8 cellular contexts compared by ENCODE assay signal in the genomic region with DNA sequence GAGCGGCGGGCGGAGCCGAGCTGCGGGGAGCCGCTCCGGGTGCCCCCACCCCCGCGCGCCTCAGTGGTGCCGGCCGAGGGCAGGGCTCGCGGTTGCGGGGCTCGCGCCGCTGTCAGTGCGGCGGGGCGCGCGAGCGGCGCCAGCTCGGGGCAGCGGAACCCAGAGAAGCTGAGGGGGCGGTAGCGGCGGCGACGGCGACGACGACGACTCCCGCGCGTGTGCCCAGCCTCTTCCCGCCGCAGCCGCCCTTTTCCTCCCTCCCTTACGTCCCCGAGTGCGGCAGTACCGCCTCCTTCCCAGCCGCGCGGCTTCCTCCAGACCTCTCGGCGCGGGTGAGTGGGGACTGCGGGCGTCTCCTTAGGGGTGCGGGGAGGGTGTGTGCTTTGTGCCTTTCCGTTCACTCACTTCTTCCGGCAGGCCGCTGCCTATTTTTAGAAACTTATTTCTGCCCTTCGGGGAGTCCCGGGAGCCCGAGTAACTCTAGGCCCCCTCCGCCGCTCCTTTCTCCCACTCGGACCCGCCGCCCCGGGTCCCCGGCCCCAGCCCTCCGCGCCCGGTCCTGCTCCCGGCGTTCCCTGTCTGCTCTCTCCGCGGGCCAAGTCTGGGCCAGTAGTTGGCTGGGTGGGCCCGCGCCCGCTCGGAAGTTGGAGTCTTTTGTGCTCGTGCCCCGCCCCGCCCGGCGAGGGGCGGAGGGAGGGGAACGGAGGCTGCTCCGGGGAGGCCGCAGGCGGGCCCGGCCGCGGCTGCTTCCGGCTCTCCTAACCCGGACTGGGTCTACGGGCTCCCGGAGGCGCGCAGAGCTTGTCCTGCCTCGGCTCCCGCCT. TPM values are rescaled to one million over a fixed set of nuclear protein-coding genes. Genes with fewer than 3 reads are reported as not detected.
DNase-seq lines count a peak whose midpoint lies in the region; ATAC-seq and TF ChIP-seq lines count a peak whose summit lies in the region.

A gene (plus strand): TSS at position 112 of the 824 bp plus-strand sequence. CDS start 78,164 bp downstream, outside the sequence.

- peaks cover 17% of the 10 kb centered on the region for H3K4me1 ChIP-seq in Caco-2
- peaks cover 38% of the 10 kb centered on the region for H3K4me1 ChIP-seq in OCI-LY1 (ENCODE audit: insufficient read depth, low read length, severe bottlenecking)
- peaks cover 45% of the 10 kb centered on the region for H3K4me1 ChIP-seq in mucosa of stomach (ENCODE audit: control insufficient read depth, insufficient read depth, low read length)

- H3K27ac Mint-ChIP-seq in Caco-2 (ENCODE audit: unreplicated experiment) = peak within 1 kb of the TSS; percentile 89

- H3K4me3 ChIP-seq in Caco-2 (ENCODE audit: low read depth, low read length) = peak within 1 kb of the TSS; percentile 88
- peak within 1 kb of the TSS; percentile 88 for H3K4me3 ChIP-seq in OCI-LY1 (ENCODE audit: low read depth, low read length, poor library complexity, severe bottlenecking)
- peak within 1 kb of the TSS; percentile 93 for H3K4me3 ChIP-seq in epithelial cell of proximal tubule (ENCODE audit: low read depth, low read length)
- peak within 1 kb of the TSS; percentile 91 for H3K4me3 ChIP-seq in mucosa of stomach (ENCODE audit: low read length)

- POLR2A ChIA-PET in Caco-2 (lab: Charles Lee) = interaction anchor here (0.5 to 2.4 kb wide), 66 partner anchors 7 to 1748 kb away, joined by 3 to 61 read pairs (median 6); a partner anchor contains a TSS

- H3F3A ChIP-seq in OCI-LY1 (ENCODE audit: insufficient read depth, low read length) = no peaks in the 10 kb centered on the region

- DNase-seq in Caco-2 (peak; percentile 91 to 94), HT1080 (ENCODE audit: low read depth) (peak; percentile 76), activated T-cell treated with anti-CD3 and anti-CD28 coated beads for 24 hours (ENCODE audit: low read depth) (peak; percentile 73), epithelial cell of proximal tubule (ENCODE audit: low read depth) (no peak)
- peak; percentile 54 to 62 for DNase-seq in stimulated activated CD8-positive, alpha-beta memory T cell treated with anti-CD3 and anti-CD28 coated beads, Interleukin-7, amount 100 ng/mL, for 1 hour (ENCODE audit: low read depth in 2 of 2)

- H3K27me3 ChIP-seq in Caco-2 (replicated peaks; ENCODE audit: control insufficient read depth, insufficient read depth, low read length) = no peaks in the 10 kb centered on the region
- no peaks in the 10 kb centered on the region for H3K27me3 ChIP-seq in OCI-LY1 (ENCODE audit: insufficient read depth, low read length)
- no peaks in the 10 kb centered on the region for H3K27me3 ChIP-seq in mucosa of stomach (ENCODE audit: control insufficient read depth, insufficient read depth, low read length)

- peak; percentile 40 for ATAC-seq in GM21360 (IDR thresholded peaks at IDR 0.05; ENCODE audit: unreplicated experiment)

- H3K79me2 ChIP-seq in OCI-LY1 (ENCODE audit: insufficient read depth, low read length) = peaks cover 49% of the 10 kb centered on the region

- H3K27me3 Mint-ChIP-seq in Caco-2 (ENCODE audit: insufficient read depth, unreplicated experiment) = no peaks in the 10 kb centered on the region

- CTCF ChIA-PET in Caco-2 (lab: Charles Lee) = interaction anchor here (0.6 to 1.5 kb wide), 29 partner anchors 7 to 890 kb away, joined by 3 to 16 read pairs (median 4); a partner anchor contains a TSS

- H3K9me3 ChIP-seq in Caco-2 (no peaks in the 10 kb centered on the region), OCI-LY1 (ENCODE audit: low read length) (no peaks in the 10 kb centered on the region), mucosa of stomach (ENCODE audit: control insufficient read depth, low read length) (no peaks in the 10 kb centered on the region)

- H4K20me1 ChIP-seq in OCI-LY1 (ENCODE audit: insufficient read depth, low read length) = peaks cover 5% of the 10 kb centered on the region; the same call in 1 of the 2 replicates

- no peaks in the 10 kb centered on the region for H3K9me2 ChIP-seq in OCI-LY1 (ENCODE audit: low read depth, low read length)

- peak within 1 kb of the TSS; percentile 73 for H3K27ac ChIP-seq in OCI-LY1 (ENCODE audit: low read depth, low read length, poor library complexity, severe bottlenecking)

- intact Hi-C loops in Caco-2 (cut with micrococcal nuclease; ENCODE audit: unreplicated experiment) = loop anchor here (1.0 to 5.0 kb wide), 9 partner anchors 51 to 307 kb away; a partner anchor contains a TSS

- peak within 1 kb of the TSS; percentile 76 for H3K4me3 Mint-ChIP-seq in Caco-2 (ENCODE audit: unreplicated experiment)

- H3K9me3 Mint-ChIP-seq in Caco-2 (ENCODE audit: unreplicated experiment) = no peaks in the 10 kb centered on the region

- no TSS peak for BruUV-seq in Caco-2 (replicated peaks; lab: Mats Ljungman, UMichigan)

- H2AFZ ChIP-seq in OCI-LY1 (ENCODE audit: low read length) = 0 out of 2 replicates have a peak within 1 kb of the TSS, but pooled peaks have one; percentile 14

- H3K36me3 Mint-ChIP-seq in Caco-2 (ENCODE audit: insufficient read depth, unreplicated experiment) = peaks cover 32% of the 10 kb centered on the region

- peaks cover 12% of the 10 kb centered on the region for H3K4me1 Mint-ChIP-seq in Caco-2 (ENCODE audit: low read depth, unreplicated experiment)

- peak within 1 kb of the TSS; percentile 96 for H3K4me2 ChIP-seq in OCI-LY1 (ENCODE audit: low read length)

- H3K36me3 ChIP-seq in Caco-2 (ENCODE audit: control insufficient read depth, insufficient read depth, low read length) (0 out of 2 replicates have a peak, but pooled peaks cover 1% of the 10 kb centered on the region), OCI-LY1 (ENCODE audit: insufficient read depth, low read length) (peaks cover 14% of the 10 kb centered on the region; the same call in 1 of the 2 replicates), mucosa of stomach (ENCODE audit: control insufficient read depth, insufficient read depth, low read length) (no peaks in the 10 kb centered on the region)

- TF ChIP-seq CTCF in Caco-2 (IDR thresholded peaks at IDR 0.05; ENCODE audit: insufficient read depth in 1 of 2, low read depth in 1 of 2, low read length in 1 of 2, severe bottlenecking in 1 of 2, unreplicated experiment in 1 of 2) (no peak), OCI-LY1 (IDR thresholded peaks at IDR 0.05; ENCODE audit: low read length) (no peak), epithelial cell of proximal tubule (conservative IDR thresholded peaks at IDR 0.05; ENCODE audit: low read depth, low read length) (no peak)

- H3K9ac ChIP-seq in OCI-LY1 (ENCODE audit: low read length) (peak within 1 kb of the TSS; percentile 95), mucosa of stomach (ENCODE audit: low read length) (peak within 1 kb of the TSS; percentile 96)

RNA-seq across cellular contexts. Expression of the gene that starts here (rescaled TPM):
- 298 and 307 TPM in 2 replicates for total RNA-seq in Caco-2 (2022)
- 99.9 and 128 TPM in 2 replicates for total RNA-seq in HT1080 (2014; rRNA removed; shearing (Covaris generic))
- 163 and 183 TPM in 2 replicates for polyA plus RNA-seq in HT1080 (2015; cell fraction: cytosol; rRNA removed)
- polyA plus RNA-seq in HT1080 (2015; cell fraction: nucleus; rRNA removed) = 118 and 128 TPM in 2 replicates
- total RNA-seq in epithelial cell of proximal tubule = 111 and 145 TPM in 2 replicates
